8 cellular contexts compared by ENCODE assay signal in the genomic region with DNA sequence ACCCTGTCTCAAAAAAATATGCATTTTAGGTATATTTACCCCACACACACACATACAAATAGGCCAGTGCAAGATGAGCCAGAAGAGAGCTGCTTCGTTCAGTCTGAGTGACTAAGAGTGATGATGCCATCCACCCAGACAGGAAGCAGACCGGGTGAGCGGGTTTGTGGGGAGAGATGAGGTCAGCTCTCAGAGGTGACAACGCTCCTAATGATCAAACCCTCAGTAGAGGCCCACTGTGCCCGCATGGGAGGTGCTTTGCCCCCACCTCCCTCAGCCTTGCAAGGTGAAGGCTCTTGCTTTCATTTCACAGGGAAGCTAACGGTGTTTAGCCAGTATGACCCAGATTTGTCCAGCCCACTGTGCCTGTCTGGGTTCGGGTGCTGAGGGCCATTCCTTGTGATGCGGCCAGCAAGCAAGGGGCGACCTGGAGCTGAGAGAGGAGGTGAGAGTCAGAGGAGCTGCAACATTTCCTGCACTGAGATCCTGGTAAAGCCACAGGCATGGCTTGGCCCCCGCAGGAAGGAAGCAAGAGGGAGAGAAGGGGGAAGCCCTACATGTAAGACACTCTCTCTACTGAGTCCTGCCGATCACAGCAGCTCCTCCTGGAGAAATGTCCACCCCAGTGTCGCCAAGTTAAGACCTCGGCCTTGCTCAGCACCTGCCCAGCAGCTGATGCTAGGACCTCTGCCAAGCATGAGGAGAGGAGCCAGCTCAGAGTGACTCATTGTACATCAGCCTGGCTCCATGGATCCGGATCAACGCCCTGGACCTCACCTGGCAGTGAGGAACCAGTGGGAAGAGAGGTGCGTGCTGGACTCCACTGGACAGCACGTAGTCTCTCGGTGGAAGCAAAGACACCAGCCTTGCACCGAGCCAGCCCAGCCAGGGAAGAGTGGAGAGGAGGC.
DNase-seq lines count a peak whose midpoint lies in the region; ATAC-seq lines count a peak whose summit lies in the region.

No MANE protein-coding gene starts in this region.

- H3K9me3 ChIP-seq in adipocyte (ENCODE audit: control insufficient read depth, low read length): no peaks in the 10 kb centered on the region

- H3K36me3 ChIP-seq in adipocyte (ENCODE audit: control insufficient read depth, insufficient read depth, low read length, severe bottlenecking): no peaks in the 10 kb centered on the region

- no peaks in the 10 kb centered on the region for H3K27me3 ChIP-seq in adipocyte (replicated peaks; ENCODE audit: control insufficient read depth, insufficient read depth, low read length)

- no peak overlapping the region for H3K4me3 ChIP-seq in adipocyte (ENCODE audit: low read length)

- ATAC-seq in GM21360 (IDR thresholded peaks at IDR 0.05; ENCODE audit: unreplicated experiment): peak; percentile 98

- no peak overlapping the region for H3K9ac ChIP-seq in adipocyte (ENCODE audit: low read length)

- peaks cover 17% of the 10 kb centered on the region for H3K4me1 ChIP-seq in adipocyte (ENCODE audit: control insufficient read depth, insufficient read depth, low read length)

- DNase-seq in CD1c-positive myeloid dendritic cell (ENCODE audit: extremely low spot score) (peak; percentile 85), HK-2 (ENCODE audit: unreplicated experiment) (peak; percentile 87), T-helper 1 cell (peak; percentile 66 to 93 (median 76)), adipocyte (ENCODE audit: low read depth) (peak; percentile 75), kidney tubule cell (ENCODE audit: low spot score) (peak; percentile 99), NCI-H446 treated with DMSO at 0.1 percent for 48 hours (lab: John Stamatoyannopoulos, UW) (no peak)
- DNase-seq in stimulated activated CD8-positive, alpha-beta memory T cell treated with anti-CD3 and anti-CD28 coated beads, Interleukin-15, amount 100 ng/mL, for 1 hour (ENCODE audit: low read depth): peak; percentile 62
